ENCODE assay signal across 2 cellular contexts in the genomic region with DNA sequence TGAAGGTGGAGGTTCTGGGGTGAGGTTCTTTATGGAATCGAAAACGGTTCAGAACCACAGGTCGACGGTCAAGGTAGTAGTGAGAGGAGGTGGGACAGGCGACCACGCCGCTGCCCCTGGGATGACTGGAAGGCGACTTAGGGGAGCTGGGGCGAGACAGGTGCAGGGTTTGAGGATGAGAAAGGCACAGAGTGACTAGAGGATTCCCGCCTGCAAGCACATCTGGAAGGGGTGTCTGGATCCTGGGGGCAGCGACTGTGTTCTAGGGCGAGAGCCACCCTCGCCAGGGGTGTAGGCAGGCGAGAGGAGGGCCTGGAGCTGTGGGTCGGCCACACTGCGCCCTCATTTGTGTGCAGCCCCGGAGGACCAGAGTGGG.
TF ChIP-seq lines count a peak whose summit lies in the region.

No MANE protein-coding gene starts in this region.

TF ChIP-seq in A549, 52 proteins besides CTCF, POLR2A, EP300 and RAD21 (continued from another document):
- TF ChIP-seq, protein P1, sequence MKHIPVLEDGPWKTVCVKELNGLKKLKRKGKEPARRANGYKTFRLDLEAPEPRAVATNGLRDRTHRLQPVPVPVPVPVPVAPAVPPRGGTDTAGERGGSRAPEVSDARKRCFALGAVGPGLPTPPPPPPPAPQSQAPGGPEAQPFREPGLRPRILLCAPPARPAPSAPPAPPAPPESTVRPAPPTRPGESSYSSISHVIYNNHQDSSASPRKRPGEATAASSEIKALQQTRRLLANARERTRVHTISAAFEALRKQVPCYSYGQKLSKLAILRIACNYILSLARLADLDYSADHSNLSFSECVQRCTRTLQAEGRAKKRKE (CRISPR knock-in tag; IDR thresholded peaks at IDR 0.05; ENCODE audit: low read depth), result no peak

TF ChIP-seq in GM23338, 12 proteins besides CTCF, POLR2A, EP300 and RAD21 (continued from another document):
- TF ChIP-seq, protein P2, sequence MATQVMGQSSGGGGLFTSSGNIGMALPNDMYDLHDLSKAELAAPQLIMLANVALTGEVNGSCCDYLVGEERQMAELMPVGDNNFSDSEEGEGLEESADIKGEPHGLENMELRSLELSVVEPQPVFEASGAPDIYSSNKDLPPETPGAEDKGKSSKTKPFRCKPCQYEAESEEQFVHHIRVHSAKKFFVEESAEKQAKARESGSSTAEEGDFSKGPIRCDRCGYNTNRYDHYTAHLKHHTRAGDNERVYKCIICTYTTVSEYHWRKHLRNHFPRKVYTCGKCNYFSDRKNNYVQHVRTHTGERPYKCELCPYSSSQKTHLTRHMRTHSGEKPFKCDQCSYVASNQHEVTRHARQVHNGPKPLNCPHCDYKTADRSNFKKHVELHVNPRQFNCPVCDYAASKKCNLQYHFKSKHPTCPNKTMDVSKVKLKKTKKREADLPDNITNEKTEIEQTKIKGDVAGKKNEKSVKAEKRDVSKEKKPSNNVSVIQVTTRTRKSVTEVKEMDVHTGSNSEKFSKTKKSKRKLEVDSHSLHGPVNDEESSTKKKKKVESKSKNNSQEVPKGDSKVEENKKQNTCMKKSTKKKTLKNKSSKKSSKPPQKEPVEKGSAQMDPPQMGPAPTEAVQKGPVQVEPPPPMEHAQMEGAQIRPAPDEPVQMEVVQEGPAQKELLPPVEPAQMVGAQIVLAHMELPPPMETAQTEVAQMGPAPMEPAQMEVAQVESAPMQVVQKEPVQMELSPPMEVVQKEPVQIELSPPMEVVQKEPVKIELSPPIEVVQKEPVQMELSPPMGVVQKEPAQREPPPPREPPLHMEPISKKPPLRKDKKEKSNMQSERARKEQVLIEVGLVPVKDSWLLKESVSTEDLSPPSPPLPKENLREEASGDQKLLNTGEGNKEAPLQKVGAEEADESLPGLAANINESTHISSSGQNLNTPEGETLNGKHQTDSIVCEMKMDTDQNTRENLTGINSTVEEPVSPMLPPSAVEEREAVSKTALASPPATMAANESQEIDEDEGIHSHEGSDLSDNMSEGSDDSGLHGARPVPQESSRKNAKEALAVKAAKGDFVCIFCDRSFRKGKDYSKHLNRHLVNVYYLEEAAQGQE (IDR thresholded peaks at IDR 0.05; ENCODE audit: unreplicated experiment), result no peak
- TF ChIP-seq, protein P3, sequence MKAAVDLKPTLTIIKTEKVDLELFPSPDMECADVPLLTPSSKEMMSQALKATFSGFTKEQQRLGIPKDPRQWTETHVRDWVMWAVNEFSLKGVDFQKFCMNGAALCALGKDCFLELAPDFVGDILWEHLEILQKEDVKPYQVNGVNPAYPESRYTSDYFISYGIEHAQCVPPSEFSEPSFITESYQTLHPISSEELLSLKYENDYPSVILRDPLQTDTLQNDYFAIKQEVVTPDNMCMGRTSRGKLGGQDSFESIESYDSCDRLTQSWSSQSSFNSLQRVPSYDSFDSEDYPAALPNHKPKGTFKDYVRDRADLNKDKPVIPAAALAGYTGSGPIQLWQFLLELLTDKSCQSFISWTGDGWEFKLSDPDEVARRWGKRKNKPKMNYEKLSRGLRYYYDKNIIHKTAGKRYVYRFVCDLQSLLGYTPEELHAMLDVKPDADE (IDR thresholded peaks at IDR 0.05), result no peak
- TF ChIP-seq, protein P4, sequence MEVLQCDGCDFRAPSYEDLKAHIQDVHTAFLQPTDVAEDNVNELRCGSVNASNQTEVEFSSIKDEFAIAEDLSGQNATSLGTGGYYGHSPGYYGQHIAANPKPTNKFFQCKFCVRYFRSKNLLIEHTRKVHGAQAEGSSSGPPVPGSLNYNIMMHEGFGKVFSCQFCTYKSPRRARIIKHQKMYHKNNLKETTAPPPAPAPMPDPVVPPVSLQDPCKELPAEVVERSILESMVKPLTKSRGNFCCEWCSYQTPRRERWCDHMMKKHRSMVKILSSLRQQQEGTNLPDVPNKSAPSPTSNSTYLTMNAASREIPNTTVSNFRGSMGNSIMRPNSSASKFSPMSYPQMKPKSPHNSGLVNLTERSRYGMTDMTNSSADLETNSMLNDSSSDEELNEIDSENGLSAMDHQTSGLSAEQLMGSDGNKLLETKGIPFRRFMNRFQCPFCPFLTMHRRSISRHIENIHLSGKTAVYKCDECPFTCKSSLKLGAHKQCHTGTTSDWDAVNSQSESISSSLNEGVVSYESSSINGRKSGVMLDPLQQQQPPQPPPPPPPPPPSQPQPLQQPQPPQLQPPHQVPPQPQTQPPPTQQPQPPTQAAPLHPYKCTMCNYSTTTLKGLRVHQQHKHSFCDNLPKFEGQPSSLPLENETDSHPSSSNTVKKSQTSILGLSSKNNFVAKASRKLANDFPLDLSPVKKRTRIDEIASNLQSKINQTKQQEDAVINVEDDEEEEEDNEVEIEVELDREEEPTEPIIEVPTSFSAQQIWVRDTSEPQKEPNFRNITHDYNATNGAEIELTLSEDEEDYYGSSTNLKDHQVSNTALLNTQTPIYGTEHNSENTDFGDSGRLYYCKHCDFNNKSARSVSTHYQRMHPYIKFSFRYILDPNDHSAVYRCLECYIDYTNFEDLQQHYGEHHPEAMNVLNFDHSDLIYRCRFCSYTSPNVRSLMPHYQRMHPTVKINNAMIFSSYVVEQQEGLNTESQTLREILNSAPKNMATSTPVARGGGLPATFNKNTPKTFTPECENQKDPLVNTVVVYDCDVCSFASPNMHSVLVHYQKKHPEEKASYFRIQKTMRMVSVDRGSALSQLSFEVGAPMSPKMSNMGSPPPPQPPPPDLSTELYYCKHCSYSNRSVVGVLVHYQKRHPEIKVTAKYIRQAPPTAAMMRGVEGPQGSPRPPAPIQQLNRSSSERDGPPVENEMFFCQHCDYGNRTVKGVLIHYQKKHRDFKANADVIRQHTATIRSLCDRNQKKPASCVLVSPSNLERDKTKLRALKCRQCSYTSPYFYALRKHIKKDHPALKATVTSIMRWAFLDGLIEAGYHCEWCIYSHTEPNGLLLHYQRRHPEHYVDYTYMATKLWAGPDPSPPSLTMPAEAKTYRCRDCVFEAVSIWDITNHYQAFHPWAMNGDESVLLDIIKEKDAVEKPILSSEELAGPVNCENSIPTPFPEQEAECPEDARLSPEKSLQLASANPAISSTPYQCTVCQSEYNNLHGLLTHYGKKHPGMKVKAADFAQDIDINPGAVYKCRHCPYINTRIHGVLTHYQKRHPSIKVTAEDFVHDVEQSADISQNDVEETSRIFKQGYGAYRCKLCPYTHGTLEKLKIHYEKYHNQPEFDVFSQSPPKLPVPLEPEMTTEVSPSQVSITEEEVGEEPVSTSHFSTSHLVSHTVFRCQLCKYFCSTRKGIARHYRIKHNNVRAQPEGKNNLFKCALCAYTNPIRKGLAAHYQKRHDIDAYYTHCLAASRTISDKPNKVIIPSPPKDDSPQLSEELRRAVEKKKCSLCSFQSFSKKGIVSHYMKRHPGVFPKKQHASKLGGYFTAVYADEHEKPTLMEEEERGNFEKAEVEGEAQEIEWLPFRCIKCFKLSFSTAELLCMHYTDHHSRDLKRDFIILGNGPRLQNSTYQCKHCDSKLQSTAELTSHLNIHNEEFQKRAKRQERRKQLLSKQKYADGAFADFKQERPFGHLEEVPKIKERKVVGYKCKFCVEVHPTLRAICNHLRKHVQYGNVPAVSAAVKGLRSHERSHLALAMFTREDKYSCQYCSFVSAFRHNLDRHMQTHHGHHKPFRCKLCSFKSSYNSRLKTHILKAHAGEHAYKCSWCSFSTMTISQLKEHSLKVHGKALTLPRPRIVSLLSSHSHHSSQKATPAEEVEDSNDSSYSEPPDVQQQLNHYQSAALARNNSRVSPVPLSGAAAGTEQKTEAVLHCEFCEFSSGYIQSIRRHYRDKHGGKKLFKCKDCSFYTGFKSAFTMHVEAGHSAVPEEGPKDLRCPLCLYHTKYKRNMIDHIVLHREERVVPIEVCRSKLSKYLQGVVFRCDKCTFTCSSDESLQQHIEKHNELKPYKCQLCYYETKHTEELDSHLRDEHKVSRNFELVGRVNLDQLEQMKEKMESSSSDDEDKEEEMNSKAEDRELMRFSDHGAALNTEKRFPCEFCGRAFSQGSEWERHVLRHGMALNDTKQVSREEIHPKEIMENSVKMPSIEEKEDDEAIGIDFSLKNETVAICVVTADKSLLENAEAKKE (CRISPR knock-in tag; IDR thresholded peaks at IDR 0.05), result no peak
- TF ChIP-seq STAT1 (IDR thresholded peaks at IDR 0.05; ENCODE audit: unreplicated experiment) (no peak), NANOG (IDR thresholded peaks at IDR 0.05; ENCODE audit: borderline replicate concordance) (no peak)
